2 cellular contexts compared by ENCODE assay signal in genomic region chr9:37904647-37905505, GRCh38.
TF ChIP-seq lines count a peak whose summit lies in the region.

No MANE protein-coding gene starts in this region.

TF ChIP-seq in IMR-90, 13 proteins besides CTCF, POLR2A, EP300 and RAD21:
- TF ChIP-seq MAZ (IDR thresholded peaks at IDR 0.05; ENCODE audit: borderline replicate concordance, low read depth, low read length) = no peak
- no peak for TF ChIP-seq MXI1 (IDR thresholded peaks at IDR 0.05; ENCODE audit: borderline replicate concordance, low read depth, low read length)
- no peak for TF ChIP-seq CHD1 (IDR thresholded peaks at IDR 0.05; ENCODE audit: low read depth, low read length)
- no peak for TF ChIP-seq BHLHE40 (IDR thresholded peaks at IDR 0.05; ENCODE audit: low read depth, low read length)
- TF ChIP-seq RFX5 (IDR thresholded peaks at IDR 0.05; ENCODE audit: low read depth, low read length) = no peak
- no peak for TF ChIP-seq NFE2L2 (IDR thresholded peaks at IDR 0.05; ENCODE audit: low read depth, low read length)
TF ChIP-seq in IMR-90: peak in this region for 0.

TF ChIP-seq in K562, 482 proteins besides CTCF, POLR2A, EP300 and RAD21 (continues in another document):
- TF ChIP-seq ZNF407 (IDR thresholded peaks at IDR 0.05; ENCODE audit: low read depth) (no peak), ZNF134 (CRISPR knock-in tag; conservative IDR thresholded peaks at IDR 0.05) (no peak), ELF2 (CRISPR knock-in tag; IDR thresholded peaks at IDR 0.05) (no peak), ZNF778 (CRISPR knock-in tag; IDR thresholded peaks at IDR 0.05) (no peak), DMBX1 (CRISPR knock-in tag; IDR thresholded peaks at IDR 0.05; ENCODE audit: borderline replicate concordance) (0 out of 2 replicates have a peak, but pooled peaks have one; percentile 36), NFATC3 (IDR thresholded peaks at IDR 0.05) (no peak), FOXJ3 (CRISPR knock-in tag; IDR thresholded peaks at IDR 0.05) (no peak), E2F8 (IDR thresholded peaks at IDR 0.05; ENCODE audit: low read depth, partially characterized antibody) (no peak), MTF1 (CRISPR knock-in tag; IDR thresholded peaks at IDR 0.05; ENCODE audit: borderline replicate concordance) (no peak), ZNF431 (CRISPR knock-in tag; IDR thresholded peaks at IDR 0.05) (no peak), EP400 (IDR thresholded peaks at IDR 0.05) (no peak), RHOXF2B (CRISPR knock-in tag; conservative IDR thresholded peaks at IDR 0.05) (no peak), CREM (IDR thresholded peaks at IDR 0.05; ENCODE audit: low read depth) (peak; percentile 33; the same call in 1 of the 2 replicates), STAG1 (CRISPR knock-in tag; IDR thresholded peaks at IDR 0.05; ENCODE audit: borderline replicate concordance) (no peak; the same call in 1 of the 2 replicates), HDAC2 (IDR thresholded peaks at IDR 0.05) (peak; percentile 61; the same call in 1 of the 2 replicates), SMARCA4 (IDR thresholded peaks at IDR 0.05) (peak; percentile 88), ZNF644 (tag; IDR thresholded peaks at IDR 0.05; ENCODE audit: low read depth) (0 out of 2 replicates have a peak, but pooled peaks have one; percentile 17), ZNF174 (CRISPR knock-in tag; IDR thresholded peaks at IDR 0.05) (no peak), TSC22D4 (tag; IDR thresholded peaks at IDR 0.05) (no peak), ZNF79 (CRISPR knock-in tag; IDR thresholded peaks at IDR 0.05; ENCODE audit: low read depth) (no peak), NONO (IDR thresholded peaks at IDR 0.05; ENCODE audit: low read depth in 2 of 2, low read length in 1 of 2) (no peak), CCNT2 (IDR thresholded peaks at IDR 0.05; ENCODE audit: borderline replicate concordance, extremely low read depth, insufficient read length, low read depth, low read length) (peak; percentile 68), RBM14 (IDR thresholded peaks at IDR 0.05; ENCODE audit: borderline replicate concordance, insufficient read depth, low read depth, low read length) (no peak), SRSF3 (IDR thresholded peaks at IDR 0.05; ENCODE audit: insufficient read depth, low read length) (no peak), HNRNPLL (IDR thresholded peaks at IDR 0.05; ENCODE audit: low read depth, low read length, poor library complexity, severe bottlenecking) (no peak), RUNX1 (IDR thresholded peaks at IDR 0.05; ENCODE audit: low read depth) (no peak), KDM5B (IDR thresholded peaks at IDR 0.05; ENCODE audit: insufficient replicate concordance, low read depth, low read length) (no peak), ZNF395 (CRISPR knock-in tag; IDR thresholded peaks at IDR 0.05) (0 out of 2 replicates have a peak, but pooled peaks have one; percentile 55), NR2C2 (CRISPR knock-in tag; IDR thresholded peaks at IDR 0.05) (no peak), NR2C2 (tag; IDR thresholded peaks at IDR 0.05) (no peak), ZNF551 (CRISPR knock-in tag; IDR thresholded peaks at IDR 0.05) (no peak), KDM1A (IDR thresholded peaks at IDR 0.05) (peak; percentile 80 to 86), CBX1 (IDR thresholded peaks at IDR 0.05; ENCODE audit: low read depth) (no peak), POU5F1 (IDR thresholded peaks at IDR 0.05; ENCODE audit: borderline replicate concordance, low read depth, low read length, partially characterized antibody) (no peak), RFX1 (IDR thresholded peaks at IDR 0.05) (no peak), MCM2 (IDR thresholded peaks at IDR 0.05; ENCODE audit: low read depth) (no peak), RNF219 (CRISPR knock-in tag; IDR thresholded peaks at IDR 0.05) (no peak), SMARCE1 (IDR thresholded peaks at IDR 0.05) (0 out of 2 replicates have a peak, but pooled peaks have one; percentile 28), CHD4 (IDR thresholded peaks at IDR 0.05; ENCODE audit: insufficient read depth, insufficient replicate concordance, low read depth, low read length, poor library complexity, severe bottlenecking) (peak; percentile 15), CC2D1A (IDR thresholded peaks at IDR 0.05) (peak; percentile 82; the same call in 1 of the 2 replicates), ESRRB (CRISPR knock-in tag; IDR thresholded peaks at IDR 0.05; ENCODE audit: borderline replicate concordance) (no peak), ZNF197 (CRISPR knock-in tag; IDR thresholded peaks at IDR 0.05; ENCODE audit: low read depth) (no peak), ZNF12 (CRISPR knock-in tag; IDR thresholded peaks at IDR 0.05) (no peak), RFX7 (CRISPR knock-in tag; IDR thresholded peaks at IDR 0.05) (no peak)
- TF ChIP-seq, protein P1, sequence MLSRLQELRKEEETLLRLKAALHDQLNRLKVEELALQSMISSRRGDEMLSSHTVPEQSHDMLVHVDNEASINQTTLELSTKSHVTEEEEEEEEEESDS (CRISPR knock-in tag; IDR thresholded peaks at IDR 0.05) = no peak
- TF ChIP-seq, protein P2, sequence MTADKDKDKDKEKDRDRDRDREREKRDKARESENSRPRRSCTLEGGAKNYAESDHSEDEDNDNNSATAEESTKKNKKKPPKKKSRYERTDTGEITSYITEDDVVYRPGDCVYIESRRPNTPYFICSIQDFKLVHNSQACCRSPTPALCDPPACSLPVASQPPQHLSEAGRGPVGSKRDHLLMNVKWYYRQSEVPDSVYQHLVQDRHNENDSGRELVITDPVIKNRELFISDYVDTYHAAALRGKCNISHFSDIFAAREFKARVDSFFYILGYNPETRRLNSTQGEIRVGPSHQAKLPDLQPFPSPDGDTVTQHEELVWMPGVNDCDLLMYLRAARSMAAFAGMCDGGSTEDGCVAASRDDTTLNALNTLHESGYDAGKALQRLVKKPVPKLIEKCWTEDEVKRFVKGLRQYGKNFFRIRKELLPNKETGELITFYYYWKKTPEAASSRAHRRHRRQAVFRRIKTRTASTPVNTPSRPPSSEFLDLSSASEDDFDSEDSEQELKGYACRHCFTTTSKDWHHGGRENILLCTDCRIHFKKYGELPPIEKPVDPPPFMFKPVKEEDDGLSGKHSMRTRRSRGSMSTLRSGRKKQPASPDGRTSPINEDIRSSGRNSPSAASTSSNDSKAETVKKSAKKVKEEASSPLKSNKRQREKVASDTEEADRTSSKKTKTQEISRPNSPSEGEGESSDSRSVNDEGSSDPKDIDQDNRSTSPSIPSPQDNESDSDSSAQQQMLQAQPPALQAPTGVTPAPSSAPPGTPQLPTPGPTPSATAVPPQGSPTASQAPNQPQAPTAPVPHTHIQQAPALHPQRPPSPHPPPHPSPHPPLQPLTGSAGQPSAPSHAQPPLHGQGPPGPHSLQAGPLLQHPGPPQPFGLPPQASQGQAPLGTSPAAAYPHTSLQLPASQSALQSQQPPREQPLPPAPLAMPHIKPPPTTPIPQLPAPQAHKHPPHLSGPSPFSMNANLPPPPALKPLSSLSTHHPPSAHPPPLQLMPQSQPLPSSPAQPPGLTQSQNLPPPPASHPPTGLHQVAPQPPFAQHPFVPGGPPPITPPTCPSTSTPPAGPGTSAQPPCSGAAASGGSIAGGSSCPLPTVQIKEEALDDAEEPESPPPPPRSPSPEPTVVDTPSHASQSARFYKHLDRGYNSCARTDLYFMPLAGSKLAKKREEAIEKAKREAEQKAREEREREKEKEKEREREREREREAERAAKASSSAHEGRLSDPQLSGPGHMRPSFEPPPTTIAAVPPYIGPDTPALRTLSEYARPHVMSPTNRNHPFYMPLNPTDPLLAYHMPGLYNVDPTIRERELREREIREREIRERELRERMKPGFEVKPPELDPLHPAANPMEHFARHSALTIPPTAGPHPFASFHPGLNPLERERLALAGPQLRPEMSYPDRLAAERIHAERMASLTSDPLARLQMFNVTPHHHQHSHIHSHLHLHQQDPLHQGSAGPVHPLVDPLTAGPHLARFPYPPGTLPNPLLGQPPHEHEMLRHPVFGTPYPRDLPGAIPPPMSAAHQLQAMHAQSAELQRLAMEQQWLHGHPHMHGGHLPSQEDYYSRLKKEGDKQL (CRISPR knock-in tag; IDR thresholded peaks at IDR 0.05; ENCODE audit: borderline replicate concordance) = no peak
